In genomic region chr12:64912501-64912900, GRCh38 we compare ENCODE assay signal across 21 cellular contexts.
DNase-seq lines count a peak whose midpoint lies in the region; ATAC-seq and TF ChIP-seq lines count a peak whose summit lies in the region.
"Had no signal": no experiment of that assay in that cellular context is flagged by ENCODE, and none has a peak within 500 bp of the region (broad histone marks: within the 10 kb centered on the region; RNA-seq: fewer than 3 reads in every experiment).

No MANE protein-coding gene starts in this region.

- TF ChIP-seq POLR2A in IMR-90 (IDR thresholded peaks at IDR 0.05; ENCODE audit: low read depth, low read length) (no peak), ovary (IDR thresholded peaks at IDR 0.05) (no peak)

- H3K56ac ChIP-seq in IMR-90 (ENCODE audit: extremely low read depth, insufficient read depth, low read length) = no peak overlapping the region

- no peak for TF ChIP-seq EP300 in ovary (IDR thresholded peaks at IDR 0.05)

- H2BK15ac ChIP-seq in IMR-90 (ENCODE audit: low read depth, low read length) = no peak overlapping the region

- BruUV-seq in IMR-90 (replicated peaks; lab: Mats Ljungman, UMichigan) = no TSS peak

- no peaks in the 10 kb centered on the region for H3K9me3 Mint-ChIP-seq in glutamatergic neuron (ENCODE audit: unreplicated experiment)
- H3K9me3 Mint-ChIP-seq: activated CD4-positive, alpha-beta memory T cell treated with anti-CD3 and anti-CD28 coated beads for 36 hours; CD14-positive monocyte; central memory CD8-positive, alpha-beta T cell; naive thymus-derived CD4-positive, alpha-beta T cell had no signal

- dilution Hi-C loops in IMR-90 (cut with HindIII; ENCODE audit: low sequenced_read_pairs, unreplicated experiment) = no loop called here

- TF ChIP-seq RAD21 in IMR-90 (IDR thresholded peaks at IDR 0.05; ENCODE audit: low read length) = no peak

- H3K4me3 Mint-ChIP-seq in glutamatergic neuron (ENCODE audit: unreplicated experiment) = no peak overlapping the region
- H3K4me3 Mint-ChIP-seq: activated CD4-positive, alpha-beta memory T cell treated with anti-CD3 and anti-CD28 coated beads for 36 hours; CD14-positive monocyte; central memory CD8-positive, alpha-beta T cell; naive thymus-derived CD4-positive, alpha-beta T cell had no signal

- H3K27ac Mint-ChIP-seq in glutamatergic neuron (ENCODE audit: unreplicated experiment) = no peak overlapping the region
- H3K27ac Mint-ChIP-seq: activated CD4-positive, alpha-beta memory T cell treated with anti-CD3 and anti-CD28 coated beads for 36 hours; CD14-positive monocyte; naive thymus-derived CD4-positive, alpha-beta T cell had no signal

- POLR2A ChIA-PET in IMR-90 (lab: Charles Lee; ENCODE audit: unreplicated experiment) = no interaction called here

- TF ChIP-seq CTCF in IMR-90 (conservative IDR thresholded peaks at IDR 0.05; ENCODE audit: low read depth, low read length) = no peak
- TF ChIP-seq CTCF in epithelial cell of esophagus (IDR thresholded peaks at IDR 0.05; ENCODE audit: insufficient read depth, low read depth, low read length, missing control alignments) = no peak
- TF ChIP-seq CTCF in ovary (IDR thresholded peaks at IDR 0.05) = no peak
- no peak for TF ChIP-seq CTCF in glutamatergic neuron (IDR thresholded peaks at IDR 0.05; ENCODE audit: partially characterized antibody, unreplicated experiment)

- H4K91ac ChIP-seq in IMR-90 (ENCODE audit: insufficient read depth, low read depth, low read length) = no peak overlapping the region

- H2BK5ac ChIP-seq in IMR-90 (ENCODE audit: low read depth, low read length, poor library complexity, severe bottlenecking) = no peak overlapping the region

- no peak overlapping the region for H3K14ac ChIP-seq in IMR-90 (replicated peaks; ENCODE audit: low read depth, low read length)

- H3K4ac ChIP-seq in IMR-90 (ENCODE audit: low read depth, low read length) = no peak overlapping the region

- H3K4me1 ChIP-seq in BLaER1 (peaks cover 21% of the 10 kb centered on the region), IMR-90 (ENCODE audit: control insufficient read depth, insufficient read depth, low read length) (no peaks in the 10 kb centered on the region), ovary (ENCODE audit: insufficient read depth) (peaks cover 2% of the 10 kb centered on the region)

- CTCF ChIA-PET in IMR-90 (lab: Yijun Ruan, JAX) = no interaction called here

- no peaks in the 10 kb centered on the region for H3K79me1 ChIP-seq in IMR-90 (ENCODE audit: low read depth in 1 of 2, low read length in 2 of 2)

- H3K36me3 ChIP-seq in BLaER1 = no peaks in the 10 kb centered on the region
- H3K36me3 ChIP-seq in IMR-90 (ENCODE audit: control insufficient read depth, insufficient read depth, low read length) = no peaks in the 10 kb centered on the region
- H3K36me3 ChIP-seq in ovary = no peaks in the 10 kb centered on the region
- H3K36me3 ChIP-seq: sigmoid colon had no signal

- H3K4me1 Mint-ChIP-seq in glutamatergic neuron (ENCODE audit: low read depth, unreplicated experiment) = no peaks in the 10 kb centered on the region
- H3K4me1 Mint-ChIP-seq: CD14-positive monocyte; central memory CD8-positive, alpha-beta T cell; naive thymus-derived CD4-positive, alpha-beta T cell had no signal

- in situ Hi-C loops in IMR-90 (cut with MboI; ENCODE audit: low sequenced_read_pairs) = loop anchor here (25.0 kb wide), 1 partner anchor 800 kb away; no protein-coding TSS in a partner anchor

- H2AK9ac ChIP-seq in IMR-90 (replicated peaks; ENCODE audit: low read depth, low read length, poor library complexity) = no peak overlapping the region

- no peak overlapping the region for H2AFZ ChIP-seq in IMR-90 (replicated peaks; ENCODE audit: low read length, poor library complexity)

- H4K5ac ChIP-seq in IMR-90 (ENCODE audit: low read depth, low read length) = no peak overlapping the region

- no peak overlapping the region for H4K8ac ChIP-seq in IMR-90 (ENCODE audit: low read depth in 2 of 2, low read length in 2 of 2)

- ATAC-seq in IMR-90 (ENCODE audit: low read depth) = peak; percentile 35; the same call in 1 of the 2 replicates
- ATAC-seq: naive thymus-derived CD4-positive, alpha-beta T cell had no signal

- H2BK20ac ChIP-seq in IMR-90 (ENCODE audit: low read depth, low read length) = no peak overlapping the region

- H3K4me3 ChIP-seq in BLaER1 (no peak overlapping the region), IMR-90 (ENCODE audit: insufficient read depth, low read depth, low read length) (no peak overlapping the region), epithelial cell of esophagus (ENCODE audit: low read length) (no peak overlapping the region), ovary (no peak overlapping the region)
- H3K4me3 ChIP-seq: sigmoid colon had no signal

- H3K9me1 ChIP-seq in IMR-90 (ENCODE audit: insufficient read depth, low read length) = no peaks in the 10 kb centered on the region

- WGBS in IMR-90 (ENCODE audit: extremely low coverage in 2 of 2, insufficient read length in 1 of 2), 2 experiments = no CpG with 5 or more reads among the region's 2 CpGs
- 7 to 31% (median 12%) methylated on average over 2 of the region's 2 CpGs for WGBS in ovary, 3 donors

- no peaks in the 10 kb centered on the region for H3K27me3 Mint-ChIP-seq in glutamatergic neuron (ENCODE audit: unreplicated experiment)

- H2AK5ac ChIP-seq in IMR-90 (ENCODE audit: low read depth, low read length) = no peak overlapping the region

- peak overlapping the region; percentile 71 for H3K4me2 ChIP-seq in BLaER1
- H3K4me2 ChIP-seq in IMR-90 (ENCODE audit: low read depth, low read length) = no peak overlapping the region

- no peak overlapping the region for H3K18ac ChIP-seq in IMR-90 (ENCODE audit: low read depth, low read length)

- H3K27me3 ChIP-seq in BLaER1 = no peaks in the 10 kb centered on the region
- peaks cover 39% of the 10 kb centered on the region for H3K27me3 ChIP-seq in IMR-90 (ENCODE audit: control insufficient read depth, insufficient read depth, low read length)
- no peaks in the 10 kb centered on the region for H3K27me3 ChIP-seq in ovary
- H3K27me3 ChIP-seq: sigmoid colon had no signal

- intact Hi-C loops in IMR-90 (cut with micrococcal nuclease) (no loop called here), ovary (cut with DNase I) (loop anchor here in 1 of 4 donors (5.0 kb wide), 1 partner anchor 1795 kb away; no protein-coding TSS in a partner anchor)

- H2BK120ac ChIP-seq in IMR-90 (ENCODE audit: low read depth, low read length) = no peak overlapping the region

- H3K23ac ChIP-seq in IMR-90 (ENCODE audit: low read depth, low read length) = no peak overlapping the region

- DNase-seq in IMR-90 (peak; percentile 40), epithelial cell of esophagus (ENCODE audit: low read depth) (peak; percentile 7), ovary (peak in 4 of 5 donors; percentile 23 to 51 (median 38)), NCI-H524 treated with DMSO at 0.1 percent for 48 hours (lab: John Stamatoyannopoulos, UW) (no peak), inferior parietal cortex (ENCODE audit: extremely low spot score) (no peak), UCSD-AML1 (lab: John Stamatoyannopoulos, UW; ENCODE audit: unreplicated experiment) (no peak), glutamatergic neuron (no peak)
- DNase-seq: ACHN; activated CD4-positive, alpha-beta memory T cell treated with anti-CD3 and anti-CD28 coated beads for 36 hours; activated gamma-delta T cell; activated T-cell treated with anti-CD3 and anti-CD28 coated beads for 4 hours; mesendoderm; naive thymus-derived CD4-positive, alpha-beta T cell; NCI-H774; Right ventricle myocardium superior; sigmoid colon; substantia nigra; SW 1271 had no signal

- H3K9me3 ChIP-seq in BLaER1 (no peaks in the 10 kb centered on the region), IMR-90 (ENCODE audit: control insufficient read depth, insufficient read depth, low read length) (no peaks in the 10 kb centered on the region), ovary (no peaks in the 10 kb centered on the region)
- H3K9me3 ChIP-seq: sigmoid colon had no signal

- H3K27ac ChIP-seq in BLaER1 = no peak overlapping the region
- H3K27ac ChIP-seq in IMR-90 (ENCODE audit: insufficient read depth, low read length) = no peak overlapping the region
- no peak overlapping the region for H3K27ac ChIP-seq in ovary
- H3K27ac ChIP-seq: sigmoid colon had no signal

- H4K20me1 ChIP-seq in BLaER1 (no peaks in the 10 kb centered on the region), IMR-90 (ENCODE audit: insufficient read depth, low read length) (no peaks in the 10 kb centered on the region)

- H3K36me3 Mint-ChIP-seq in glutamatergic neuron (ENCODE audit: unreplicated experiment) = no peaks in the 10 kb centered on the region
- H3K36me3 Mint-ChIP-seq: activated CD4-positive, alpha-beta memory T cell treated with anti-CD3 and anti-CD28 coated beads for 36 hours; CD14-positive monocyte; naive thymus-derived CD4-positive, alpha-beta T cell had no signal

- H3K9ac ChIP-seq in BLaER1 (no peak overlapping the region), IMR-90 (ENCODE audit: low read depth, low read length) (no peak overlapping the region)

TF ChIP-seq in IMR-90, 13 proteins besides CTCF, POLR2A, EP300 and RAD21 (continues in another document):
- no peak for TF ChIP-seq ELK1 (IDR thresholded peaks at IDR 0.05; ENCODE audit: borderline replicate concordance, low read depth, low read length)
- no peak for TF ChIP-seq CHD1 (IDR thresholded peaks at IDR 0.05; ENCODE audit: low read depth, low read length)
- no peak for TF ChIP-seq CEBPB (IDR thresholded peaks at IDR 0.05; ENCODE audit: low read depth, low read length)
- TF ChIP-seq USF2 (IDR thresholded peaks at IDR 0.05; ENCODE audit: low read depth, low read length) = no peak
- TF ChIP-seq SMC3 (IDR thresholded peaks at IDR 0.05; ENCODE audit: low read depth, low read length) = no peak
- TF ChIP-seq MAZ (IDR thresholded peaks at IDR 0.05; ENCODE audit: borderline replicate concordance, low read depth, low read length) = no peak
- no peak for TF ChIP-seq BHLHE40 (IDR thresholded peaks at IDR 0.05; ENCODE audit: low read depth, low read length)
- TF ChIP-seq RCOR1 (IDR thresholded peaks at IDR 0.05; ENCODE audit: insufficient replicate concordance, low read length) = no peak

Comparison
In these comparisons a context has a peak if more than half of its experiments do, and no peak if none do; other contexts are left out.
1. DNase-seq: peak in IMR-90 (single experiment), epithelial cell of esophagus (single experiment) and ovary (4 of 5); none in NCI-H524 treated with DMSO at 0.1 percent for 48 hours (single experiment), inferior parietal cortex (single experiment), UCSD-AML1 (single experiment) and glutamatergic neuron (single experiment).